Comparison of ENCODE assay signal across 14 cellular contexts in genomic region chr7:99452541-99452940, GRCh38. TPM values are rescaled to one million over a fixed set of nuclear protein-coding genes. Genes with fewer than 3 reads are reported as not detected.
A peak's percentile ranks its signal among the peaks of the same experiment; 100 is the strongest.
DNase-seq lines count a peak whose midpoint lies in the region; ATAC-seq and TF ChIP-seq lines count a peak whose summit lies in the region.
"Had no signal": no experiment of that assay in that cellular context is flagged by ENCODE, and none has a peak within 500 bp of the region (broad histone marks: within the 10 kb centered on the region; RNA-seq: fewer than 3 reads in every experiment).

No MANE protein-coding gene starts in this region.

- H3K36me3 Mint-ChIP-seq in activated naive CD4-positive, alpha-beta T cell treated with anti-CD3 and anti-CD28 coated beads, Interleukin-2, amount 50 U/mL, for 72 hours, result peaks cover 0 to 14% of the 10 kb centered on the region in 2 donors
- peaks cover 58% of the 10 kb centered on the region for H3K36me3 Mint-ChIP-seq in WTC11
- H3K36me3 Mint-ChIP-seq in nephron progenitor cell (ENCODE audit: low read depth), result peaks cover 49% of the 10 kb centered on the region
- H3K36me3 Mint-ChIP-seq: IgD-negative memory B cell had no signal

- no TSS peak for BruUV-seq in A673 (replicated peaks; lab: Mats Ljungman, UMichigan)

- no peak overlapping the region for H2AFZ ChIP-seq in MM.1S (ENCODE audit: low read length)

- no peaks in the 10 kb centered on the region for H3K9me2 ChIP-seq in MM.1S (replicated peaks; ENCODE audit: insufficient read depth, low read length)

- H3K9me3 Mint-ChIP-seq in activated naive CD4-positive, alpha-beta T cell treated with anti-CD3 and anti-CD28 coated beads, Interleukin-2, amount 50 U/mL, for 72 hours, result no peaks in the 10 kb centered on the region
- H3K9me3 Mint-ChIP-seq in WTC11 (no peaks in the 10 kb centered on the region), nephron progenitor cell (no peaks in the 10 kb centered on the region)
- H3K9me3 Mint-ChIP-seq: CD8-positive, alpha-beta memory T cell; IgD-negative memory B cell had no signal

- H3K4me1 Mint-ChIP-seq in WTC11 (no peaks in the 10 kb centered on the region), nephron progenitor cell (no peaks in the 10 kb centered on the region)
- H3K4me1 Mint-ChIP-seq: CD14-positive monocyte, IgD-negative memory B cell had no signal

- H3K4me1 ChIP-seq in A673 (ENCODE audit: insufficient read depth, low read length, poor library complexity, severe bottlenecking) (no peaks in the 10 kb centered on the region), MM.1S (ENCODE audit: low read length) (no peaks in the 10 kb centered on the region)
- H3K4me1 ChIP-seq: A549, Caco-2 had no signal

- H3K4me3 ChIP-seq in A673 (ENCODE audit: low read depth, low read length, poor library complexity, severe bottlenecking) (no peak overlapping the region), MM.1S (ENCODE audit: low read length) (no peak overlapping the region)
- H3K4me3 ChIP-seq: A549 had no signal

- CTCF ChIA-PET in A673 (lab: Charles Lee) (interaction anchor here (0.6 kb wide), 1 partner anchor 573 kb away, joined by 7 read pairs; no protein-coding TSS in a partner anchor), WTC11 (lab: Charles Lee) (no interaction called here)

- H3K27me3 ChIP-seq in A673 (replicated peaks; ENCODE audit: insufficient read depth, low read depth, low read length, poor library complexity), result no peaks in the 10 kb centered on the region
- H3K27me3 ChIP-seq in MM.1S (replicated peaks; ENCODE audit: insufficient read depth, low read length), result no peaks in the 10 kb centered on the region

- no peaks in the 10 kb centered on the region for H3K27me3 Mint-ChIP-seq in WTC11 (ENCODE audit: low read depth)
- peaks cover 2% of the 10 kb centered on the region for H3K27me3 Mint-ChIP-seq in nephron progenitor cell (ENCODE audit: low read depth, poor library complexity)
- H3K27me3 Mint-ChIP-seq: CD8-positive, alpha-beta memory T cell; IgD-negative memory B cell had no signal

- H3K27ac ChIP-seq in A673 (ENCODE audit: low read depth, low read length, poor library complexity, severe bottlenecking), result peak overlapping the region; percentile 5
- no peak overlapping the region for H3K27ac ChIP-seq in MM.1S (ENCODE audit: low read length)
- H3K27ac ChIP-seq: A549 had no signal

- H3K79me2 ChIP-seq in MM.1S (ENCODE audit: low read length), result peaks cover 72% of the 10 kb centered on the region

- H3K36me3 ChIP-seq in A673 (ENCODE audit: insufficient read depth, low read length, poor library complexity, severe bottlenecking) (peaks cover 86% of the 10 kb centered on the region), MM.1S (replicated peaks; ENCODE audit: insufficient read depth, low read length) (peaks cover 4% of the 10 kb centered on the region)

- no peak overlapping the region for H3K9ac ChIP-seq in MM.1S (ENCODE audit: low read length)

- H3K4me2 ChIP-seq in MM.1S (ENCODE audit: low read depth, low read length), result no peak overlapping the region
- H3K4me2 ChIP-seq: A549 had no signal

- H3K4me3 Mint-ChIP-seq in WTC11, result no peak overlapping the region
- no peak overlapping the region for H3K4me3 Mint-ChIP-seq in nephron progenitor cell
- H3K4me3 Mint-ChIP-seq: CD14-positive monocyte; CD8-positive, alpha-beta memory T cell; IgD-negative memory B cell had no signal

- POLR2A ChIA-PET in A673 (lab: Charles Lee; ENCODE audit: low non-redundant PET), result no interaction called here
- POLR2A ChIA-PET in WTC11 (lab: Charles Lee), result no interaction called here

- H3F3A ChIP-seq in MM.1S (ENCODE audit: insufficient read depth, low read length), result no peaks in the 10 kb centered on the region

- peak overlapping the region; percentile 68 to 85 for H3K27ac Mint-ChIP-seq in activated naive CD4-positive, alpha-beta T cell treated with anti-CD3 and anti-CD28 coated beads, Interleukin-2, amount 50 U/mL, for 72 hours
- H3K27ac Mint-ChIP-seq in WTC11, result 0 out of 2 replicates have a peak overlapping the region, but pooled peaks have one; percentile 27
- peak overlapping the region; percentile 71 for H3K27ac Mint-ChIP-seq in nephron progenitor cell
- H3K27ac Mint-ChIP-seq: IgD-negative memory B cell had no signal

- no peak for ATAC-seq in activated naive CD4-positive, alpha-beta T cell treated with anti-CD3 and anti-CD28 coated beads, Interleukin-2, amount 50 U/mL, for 72 hours
- ATAC-seq in WTC11, result no peak

- H3K9me3 ChIP-seq in A673 (ENCODE audit: low read depth, low read length, poor library complexity, severe bottlenecking) (no peaks in the 10 kb centered on the region), MM.1S (replicated peaks; ENCODE audit: insufficient read depth, low read length) (no peaks in the 10 kb centered on the region)
- H3K9me3 ChIP-seq: A549, Caco-2 had no signal

- no peaks in the 10 kb centered on the region for H4K20me1 ChIP-seq in MM.1S (ENCODE audit: insufficient read depth, low read length)

- intact Hi-C loops in A673 (cut with micrococcal nuclease; ENCODE audit: unreplicated experiment), result no loop called here

- DNase-seq in activated naive CD4-positive, alpha-beta T cell treated with anti-CD3 and anti-CD28 coated beads, Interleukin-2, amount 50 U/mL, for 72 hours (ENCODE audit: low spot score in 2 of 2), result no peak
- no peak for DNase-seq in activated naive CD4-positive, alpha-beta T cell treated with Interleukin-2 at 50 U/mL for 16 hours
- DNase-seq in A673 (ENCODE audit: low spot score), result no peak
- DNase-seq in WTC11 (ENCODE audit: low spot score), result no peak
- DNase-seq in nephron progenitor cell, result no peak
- no peak for DNase-seq in MM.1S
- DNase-seq in NCI-H1436 treated with DMSO at 0.1 percent for 48 hours (lab: John Stamatoyannopoulos, UW), result no peak
- DNase-seq: Caco-2; CD8-positive, alpha-beta memory T cell; DND-41; GDM1 had no signal

- no peak for TF ChIP-seq CTCF in A673 (conservative IDR thresholded peaks at IDR 0.05; ENCODE audit: low read depth, low read length)
- no peak for TF ChIP-seq CTCF in WTC11 (IDR thresholded peaks at IDR 0.05)
- no peak for TF ChIP-seq CTCF in nephron progenitor cell (IDR thresholded peaks at IDR 0.05)
- TF ChIP-seq CTCF in MM.1S (IDR thresholded peaks at IDR 0.05; ENCODE audit: low read length), result no peak

TF ChIP-seq in WTC11, 78 proteins besides CTCF, POLR2A, EP300 and RAD21 (continues in another document):
- TF ChIP-seq JAZF1 (CRISPR knock-in tag; IDR thresholded peaks at IDR 0.05) (no peak), ZSCAN18 (CRISPR knock-in tag; IDR thresholded peaks at IDR 0.05) (no peak), MLX (CRISPR knock-in tag; IDR thresholded peaks at IDR 0.05) (no peak), CBFB (CRISPR knock-in tag; IDR thresholded peaks at IDR 0.05; ENCODE audit: low read depth) (no peak), NR1H2 (CRISPR knock-in tag; IDR thresholded peaks at IDR 0.05) (no peak), ZNF317 (CRISPR knock-in tag; IDR thresholded peaks at IDR 0.05; ENCODE audit: borderline replicate concordance, low read depth) (no peak), NFYB (CRISPR knock-in tag; conservative IDR thresholded peaks at IDR 0.05; ENCODE audit: low read depth) (no peak)

RNA-seq across cellular contexts. Expression of gene ATP5MF, which starts 13.4 kb away (rescaled TPM):
- 100 to 1,000 TPM; 287 to 438 TPM for total RNA-seq in activated naive CD4-positive, alpha-beta T cell treated with anti-CD3 and anti-CD28 coated beads, Interleukin-2, amount 50 U/mL, for 72 hours
- total RNA-seq in A673 (2021) (411 and 461 TPM in 2 replicates), WTC11 (2021) (454 to 480 TPM (median 463 TPM) in 3 replicates)

RNA-seq across cellular contexts. Expression of gene CPSF4, which starts 13.8 kb away (rescaled TPM):
- total RNA-seq in activated naive CD4-positive, alpha-beta T cell treated with anti-CD3 and anti-CD28 coated beads, Interleukin-2, amount 50 U/mL, for 72 hours, result 10 to 100 TPM; 47.5 to 62.1 TPM
- total RNA-seq in A673 (2021), result 75.3 and 87.5 TPM in 2 replicates
- total RNA-seq in WTC11 (2021), result 79.1 to 109 TPM (median 85.8 TPM) in 3 replicates

RNA-seq across cellular contexts. Expression of gene PTCD1, which starts 13.9 kb away (rescaled TPM):
- total RNA-seq in activated naive CD4-positive, alpha-beta T cell treated with anti-CD3 and anti-CD28 coated beads, Interleukin-2, amount 50 U/mL, for 72 hours, result 1 to 10 TPM; 4.4 to 4.5 TPM
- 8.4 and 11.8 TPM in 2 replicates for total RNA-seq in A673 (2021)
- total RNA-seq in WTC11 (2021), result 8.8 to 11.4 TPM (median 11.1 TPM) in 3 replicates

RNA-seq across cellular contexts. Expression of gene ZNF789, which starts 20.1 kb away (rescaled TPM):
- 10 to 100 TPM; 21.5 to 49.7 TPM for total RNA-seq in activated naive CD4-positive, alpha-beta T cell treated with anti-CD3 and anti-CD28 coated beads, Interleukin-2, amount 50 U/mL, for 72 hours
- total RNA-seq in A673 (2021), result 17.0 and 18.2 TPM in 2 replicates
- total RNA-seq in WTC11 (2021), result 11.7 to 14.0 TPM (median 12.8 TPM) in 3 replicates

RNA-seq across cellular contexts. Expression of gene BUD31, which starts 43.8 kb away (rescaled TPM):
- 100 to 1,000 TPM; 131 to 135 TPM for total RNA-seq in activated naive CD4-positive, alpha-beta T cell treated with anti-CD3 and anti-CD28 coated beads, Interleukin-2, amount 50 U/mL, for 72 hours
- total RNA-seq in A673 (2021), result 180 and 194 TPM in 2 replicates
- 98.4 to 99.5 TPM (median 98.7 TPM) in 3 replicates for total RNA-seq in WTC11 (2021)
